In the genomic region with DNA sequence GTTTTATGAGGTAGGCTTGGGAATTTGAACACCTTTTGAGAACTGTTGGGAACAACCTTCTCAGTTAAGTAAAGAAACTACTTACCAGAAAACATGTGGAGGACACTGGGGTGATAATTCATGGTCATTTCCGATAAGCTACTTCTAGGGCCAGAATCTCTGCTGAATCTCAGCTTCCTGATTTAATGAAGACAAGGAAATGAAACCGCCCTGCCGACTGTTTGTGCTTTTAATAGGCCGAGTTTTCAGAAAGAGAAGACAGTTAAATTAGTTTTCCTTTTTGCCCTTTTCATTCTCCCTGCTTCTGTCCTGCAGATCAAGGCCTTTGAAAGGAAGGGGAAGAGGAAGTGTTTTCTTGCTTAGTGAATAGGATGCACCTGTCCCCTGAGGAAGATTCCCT, we compare ENCODE assay signal across 13 cellular contexts.
DNase-seq lines count a peak whose midpoint lies in the region; FAIRE-seq and TF ChIP-seq lines count a peak whose summit lies in the region.
"Had no signal": no experiment of that assay in that cellular context is flagged by ENCODE, and none has a peak within 500 bp of the region (broad histone marks: within the 10 kb centered on the region; RNA-seq: fewer than 3 reads in every experiment).

No MANE protein-coding gene starts in this region.

- peak overlapping the region; percentile 72 for H3K4me2 ChIP-seq in DOHH2 (ENCODE audit: low read length)
- no peak overlapping the region for H3K4me2 ChIP-seq in endothelial cell of umbilical vein (ENCODE audit: insufficient read depth, low read length)

- no peak for TF ChIP-seq CTCF in DOHH2 (IDR thresholded peaks at IDR 0.05; ENCODE audit: low read depth, low read length, poor library complexity, severe bottlenecking)
- no peak for TF ChIP-seq CTCF in endothelial cell of umbilical vein (IDR thresholded peaks at IDR 0.05; ENCODE audit: extremely low read depth in 1 of 2, insufficient read depth in 1 of 2, low read depth in 1 of 2, low read length in 2 of 2)

- no peak overlapping the region for H3K9ac ChIP-seq in endothelial cell of umbilical vein (replicated peaks; ENCODE audit: extremely low read depth, insufficient read depth, low read length)

- H3K27me3 ChIP-seq in DOHH2 (ENCODE audit: control insufficient read depth, low read length) (no peaks in the 10 kb centered on the region), endothelial cell of umbilical vein (ENCODE audit: control insufficient read depth in 2 of 2, insufficient read depth in 2 of 2, low read length in 2 of 2) (no peaks in the 10 kb centered on the region)

- FAIRE-seq in endothelial cell of umbilical vein (lab: Jason Lieb, UNC) = peak; percentile 74

- H3K9me3 ChIP-seq in DOHH2 (ENCODE audit: control insufficient read depth, insufficient read depth, low read length) = no peaks in the 10 kb centered on the region
- no peaks in the 10 kb centered on the region for H3K9me3 ChIP-seq in endothelial cell of umbilical vein (replicated peaks; ENCODE audit: control insufficient read depth, insufficient read depth, low read length)

- H3K79me2 ChIP-seq in DOHH2 (ENCODE audit: control insufficient read depth, low read length) (no peaks in the 10 kb centered on the region), endothelial cell of umbilical vein (ENCODE audit: control insufficient read depth, insufficient read depth, low read length) (peaks cover 4% of the 10 kb centered on the region)

- H2AFZ ChIP-seq in endothelial cell of umbilical vein (ENCODE audit: low read depth, low read length) = no peak overlapping the region

- POLR2A ChIA-PET in endothelial cell of umbilical vein (lab: Charles Lee) = no interaction called here

- H4K20me1 ChIP-seq in DOHH2 (ENCODE audit: control insufficient read depth, insufficient read depth, low read depth, low read length) (no peaks in the 10 kb centered on the region), endothelial cell of umbilical vein (replicated peaks; ENCODE audit: control insufficient read depth, extremely low read depth, insufficient read depth, low read length) (no peaks in the 10 kb centered on the region)

- H3K9me1 ChIP-seq in endothelial cell of umbilical vein (replicated peaks; ENCODE audit: control insufficient read depth, extremely low read depth, insufficient read depth, low read length) = no peaks in the 10 kb centered on the region

- CTCF ChIA-PET in endothelial cell of umbilical vein (lab: Charles Lee) = interaction anchor here (0.5 to 1.1 kb wide), 3 partner anchors 12 to 405 kb away, joined by 3 to 4 read pairs (median 3); no protein-coding TSS in a partner anchor

- BruUV-seq in endothelial cell of umbilical vein (replicated peaks; lab: Mats Ljungman, UMichigan) = no TSS peak

- TF ChIP-seq POLR2A in endothelial cell of umbilical vein (IDR thresholded peaks at IDR 0.05; ENCODE audit: low read depth, low read length) = no peak

- peak overlapping the region; percentile 57 for H3K4me3 ChIP-seq in DOHH2 (ENCODE audit: low read length)
- no peak overlapping the region for H3K4me3 ChIP-seq in endothelial cell of umbilical vein (replicated peaks in 1 of 3; ENCODE audit: insufficient read depth in 1 of 3, low read depth in 1 of 3, low read length in 3 of 3)

- H3K36me3 ChIP-seq in DOHH2 (ENCODE audit: control insufficient read depth, low read length) (no peaks in the 10 kb centered on the region), endothelial cell of umbilical vein (ENCODE audit: control insufficient read depth in 2 of 2, extremely low read depth in 1 of 2, insufficient read depth in 2 of 2, low read length in 2 of 2) (no peaks in the 10 kb centered on the region)

- intact Hi-C loops in endothelial cell of umbilical vein (cut with micrococcal nuclease) = no loop called here

- H3K27ac ChIP-seq in DOHH2 (ENCODE audit: low read depth, low read length) = peak overlapping the region; percentile 65
- H3K27ac ChIP-seq in endothelial cell of umbilical vein (ENCODE audit: insufficient read depth, low read depth, low read length) = no peak overlapping the region

- H3K4me1 ChIP-seq in DOHH2 (ENCODE audit: control insufficient read depth, low read length) (peaks cover 41% of the 10 kb centered on the region), endothelial cell of umbilical vein (ENCODE audit: control insufficient read depth, extremely low read depth, insufficient read depth, low read length) (peaks cover 5% of the 10 kb centered on the region)

- DNase-seq in MV-4-11 (lab: John Stamatoyannopoulos, UW) = peak; percentile 80
- DNase-seq in endothelial cell of umbilical vein (ENCODE audit: low read depth, low spot score) = no peak
- DNase-seq in pons (ENCODE audit: low spot score) = peak; percentile 79
- no peak for DNase-seq in iPS-NIHi7 (ENCODE audit: extremely low spot score)
- no peak for DNase-seq in NCI-H187 (lab: John Stamatoyannopoulos, UW)
- DNase-seq in dedifferentiated amniotic fluid mesenchymal stem cell (ENCODE audit: extremely low spot score) = no peak
- DNase-seq: activated CD4-positive, alpha-beta T cell treated with anti-CD3 and anti-CD28 coated beads for 4 hours; activated CD8-positive, alpha-beta memory T cell treated with anti-CD3 and anti-CD28 coated beads, Interleukin-2, amount 50 U/mL, for 48 hours; activated naive CD4-positive, alpha-beta T cell treated with anti-CD3 and anti-CD28 coated beads, Interleukin-2, amount 50 U/mL, for 16 hours; H7; NCI-H774; retina had no signal

- H3F3A ChIP-seq in DOHH2 (ENCODE audit: control insufficient read depth, insufficient read depth) = 0 out of 2 replicates have a peak, but pooled peaks cover 3% of the 10 kb centered on the region

- dilution Hi-C loops in endothelial cell of umbilical vein (cut with MboI; ENCODE audit: extremely low pct_ligation_motif_present, low sequenced_read_pairs) = no loop called here

- H3K9me2 ChIP-seq in DOHH2 (replicated peaks; ENCODE audit: control insufficient read depth, low read length) = no peaks in the 10 kb centered on the region

TF ChIP-seq in endothelial cell of umbilical vein, 7 proteins besides CTCF, POLR2A, EP300 and RAD21:
- no peak for TF ChIP-seq MAX (IDR thresholded peaks at IDR 0.05; ENCODE audit: insufficient read depth, insufficient read length)
- no peak for TF ChIP-seq EZH2 (IDR thresholded peaks at IDR 0.05; ENCODE audit: borderline replicate concordance, low read depth, low read length, severe bottlenecking)
- no peak for TF ChIP-seq JUN (IDR thresholded peaks at IDR 0.05; ENCODE audit: borderline replicate concordance, insufficient read depth, insufficient read length, low read depth)
- TF ChIP-seq MYC (IDR thresholded peaks at IDR 0.05; ENCODE audit: low read depth, low read length) = no peak
- TF ChIP-seq GATA2 (IDR thresholded peaks at IDR 0.05; ENCODE audit: insufficient read depth, insufficient read length, low read depth, low read length) = no peak
- no peak for TF ChIP-seq FOS (IDR thresholded peaks at IDR 0.05; ENCODE audit: borderline replicate concordance, insufficient read depth, low read length)
- no peak for TF ChIP-seq POLR2AphosphoS5 (IDR thresholded peaks at IDR 0.05; ENCODE audit: insufficient read depth, low read depth, low read length)

Comparison
In these comparisons a context has a peak if more than half of its experiments do, and no peak if none do; other contexts are left out.
1. DNase-seq: peak in MV-4-11 (single experiment) and pons (single experiment); none in endothelial cell of umbilical vein (single experiment), iPS-NIHi7 (single experiment), NCI-H187 (0 of 2) and dedifferentiated amniotic fluid mesenchymal stem cell (single experiment).